ENCODE assay signal across 8 cellular contexts in genomic region chr11:121023848-121024751, GRCh38. TPM values are rescaled to one million over a fixed set of nuclear protein-coding genes. Genes with fewer than 3 reads are reported as not detected.
DNase-seq lines count a peak whose midpoint lies in the region; ATAC-seq and TF ChIP-seq lines count a peak whose summit lies in the region.

TBCEL (plus strand) TSS chr11:121024102; CDS start chr11:121045691, 21,589 bp downstream.

- H3K4me3 Mint-ChIP-seq in activated CD8-positive, alpha-beta T cell treated with anti-CD3 and anti-CD28 coated beads for 36 hours = peak within 1 kb of the TSS; percentile 73

- intact Hi-C loops in activated CD8-positive, alpha-beta T cell treated with anti-CD3 and anti-CD28 coated beads for 36 hours (cut with micrococcal nuclease) = no loop called here

- ATAC-seq in GM19324 (IDR thresholded peaks at IDR 0.05; ENCODE audit: low FRiP score, unreplicated experiment) (peak; percentile 94), HG03469 (IDR thresholded peaks at IDR 0.05; ENCODE audit: unreplicated experiment) (peak; percentile 67)
- ATAC-seq in activated CD8-positive, alpha-beta T cell treated with anti-CD3 and anti-CD28 coated beads for 36 hours = peak; percentile 84

- POLR2A ChIA-PET in activated CD8-positive, alpha-beta T cell treated with anti-CD3 and anti-CD28 coated beads for 36 hours (lab: Charles Lee) = interaction anchor here (1.0 to 1.3 kb wide), 2 partner anchors 36 to 43 kb away, joined by 3 read pairs; no protein-coding TSS in a partner anchor

- peaks cover 25% of the 10 kb centered on the region for H3K4me1 Mint-ChIP-seq in activated CD8-positive, alpha-beta T cell treated with anti-CD3 and anti-CD28 coated beads for 36 hours (ENCODE audit: low read depth)

- CTCF ChIA-PET in activated CD8-positive, alpha-beta T cell treated with anti-CD3 and anti-CD28 coated beads for 36 hours (lab: Charles Lee) = interaction anchor here (2.5 kb wide), 1 partner anchor 170 kb away, joined by 10 read pairs; no protein-coding TSS in a partner anchor

- TF ChIP-seq CTCF in activated CD8-positive, alpha-beta T cell treated with anti-CD3 and anti-CD28 coated beads for 36 hours (IDR thresholded peaks at IDR 0.05) = no peak

- no peaks in the 10 kb centered on the region for H3K36me3 Mint-ChIP-seq in activated CD8-positive, alpha-beta T cell treated with anti-CD3 and anti-CD28 coated beads for 36 hours (ENCODE audit: low read depth)

- DNase-seq in C1 segment of cervical spinal cord (lab: John Stamatoyannopoulos, UW) (peak in 13 of 14 donors; percentile 49 to 87 (median 80)), NCI-H748 treated with DMSO at 0.1 percent for 48 hours (lab: John Stamatoyannopoulos, UW) (peak; percentile 46), medulla oblongata (ENCODE audit: extremely low spot score) (peak; percentile 88)
- DNase-seq in activated CD8-positive, alpha-beta T cell treated with anti-CD3 and anti-CD28 coated beads for 36 hours = peak; percentile 85
- DNase-seq in effector CD4-positive, alpha-beta T cell = peak; percentile 64
- peak; percentile 59 for DNase-seq in stimulated activated CD8-positive, alpha-beta memory T cell treated with anti-CD3 and anti-CD28 coated beads, Interleukin-12 subunit alpha, Interleukin-12 subunit beta, amount 100 ng/mL, for 1 hour (ENCODE audit: low read depth)

- no peaks in the 10 kb centered on the region for H3K27me3 Mint-ChIP-seq in activated CD8-positive, alpha-beta T cell treated with anti-CD3 and anti-CD28 coated beads for 36 hours

- H3K9me3 Mint-ChIP-seq in activated CD8-positive, alpha-beta T cell treated with anti-CD3 and anti-CD28 coated beads for 36 hours = no peaks in the 10 kb centered on the region

- H3K27ac Mint-ChIP-seq in activated CD8-positive, alpha-beta T cell treated with anti-CD3 and anti-CD28 coated beads for 36 hours = peak within 1 kb of the TSS; percentile 80

RNA-seq across cellular contexts. Expression of gene TBCEL, which starts in this region (rescaled TPM):
- total RNA-seq in activated CD8-positive, alpha-beta T cell treated with anti-CD3 and anti-CD28 coated beads for 36 hours = 1 to 10 TPM; 6.8 to 7.2 TPM

Comparison
In these comparisons a context has a peak if more than half of its experiments do, and no peak if none do; other contexts are left out.
1. Peak in every context shown above with its lines: DNase-seq and ATAC-seq.